In the genomic region with DNA sequence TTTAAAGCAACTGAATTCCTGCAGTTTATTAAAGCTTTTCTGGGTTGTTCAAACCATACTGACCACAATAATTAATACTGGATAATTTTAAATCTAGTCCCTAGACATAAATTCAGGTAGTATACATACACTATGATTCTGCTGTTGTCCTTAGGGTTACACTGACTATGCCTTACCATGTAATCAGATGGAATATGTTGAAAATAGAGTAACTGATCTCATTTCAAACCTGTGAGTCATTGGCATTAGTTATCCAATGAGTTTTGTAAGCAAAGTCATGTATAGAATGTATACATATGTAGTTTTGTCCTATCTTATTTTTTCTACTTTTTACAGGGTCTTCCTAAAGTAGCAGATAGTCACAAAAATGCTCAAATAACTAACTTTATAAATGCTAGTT, we compare ENCODE assay signal across 15 cellular contexts.
"Had no signal": no experiment of that assay in that cellular context is flagged by ENCODE, and none has a peak within 500 bp of the region (broad histone marks: within the 10 kb centered on the region; RNA-seq: fewer than 3 reads in every experiment).

No MANE protein-coding gene starts in this region.

- H3K27ac ChIP-seq: ascending aorta, heart left ventricle, lower lobe of right lung, ovary, sigmoid colon, stomach, testis had no signal

- DNase-seq: activated CD4-positive, alpha-beta T cell treated with anti-CD3 and anti-CD28 coated beads, Interleukin-2, amount 10 ng/mL, durations not matched to agents 7 days and 5 days; activated CD8-positive, alpha-beta memory T cell treated with anti-CD3 and anti-CD28 coated beads for 24 hours; erythroblast; foreskin melanocyte; heart left ventricle; left cardiac atrium; lower lobe of right lung; midbrain; ovary; sigmoid colon; stimulated activated CD4-positive, alpha-beta T cell treated with anti-CD3 and anti-CD28 coated beads, Interleukin-1b, Interleukin-23, amount 100 ng/mL, for 48 hours; stomach; testis had no signal

- H3K4me1 ChIP-seq: ascending aorta, heart left ventricle, lower lobe of right lung, sigmoid colon, stomach, testis had no signal

- H3K27me3 Mint-ChIP-seq: activated CD4-positive, alpha-beta T cell treated with anti-CD3 and anti-CD28 coated beads, Interleukin-2, amount 10 ng/mL, durations not matched to agents 7 days and 5 days had no signal

- H3K36me3 ChIP-seq: ascending aorta, heart left ventricle, lower lobe of right lung, ovary, sigmoid colon, stomach had no signal

- H3K27ac Mint-ChIP-seq: activated CD4-positive, alpha-beta T cell treated with anti-CD3 and anti-CD28 coated beads, Interleukin-2, amount 10 ng/mL, durations not matched to agents 7 days and 5 days; activated T-helper 1 cell treated with anti-CD3 and anti-CD28 coated beads, Interleukin-12 subunit alpha, Interleukin-12 subunit beta, Interleukin-2, Interleukin-4 antibody, amounts not matched to agents 30 ng/mL and 10 ng/mL and 1 ng/mL, durations not matched to agents 14 hours and 24 hours and 36 hours had no signal

- H3K4me1 Mint-ChIP-seq: activated CD4-positive, alpha-beta T cell treated with anti-CD3 and anti-CD28 coated beads, Interleukin-2, amount 10 ng/mL, durations not matched to agents 7 days and 5 days had no signal

- H3K9me3 ChIP-seq: ascending aorta, lower lobe of right lung, ovary, sigmoid colon, stomach, testis had no signal

- H3K9me3 Mint-ChIP-seq: activated T-helper 1 cell treated with anti-CD3 and anti-CD28 coated beads, Interleukin-12 subunit alpha, Interleukin-12 subunit beta, Interleukin-2, Interleukin-4 antibody, amounts not matched to agents 30 ng/mL and 10 ng/mL and 1 ng/mL, durations not matched to agents 14 hours and 24 hours and 36 hours had no signal

- H3K27me3 ChIP-seq: ascending aorta, heart left ventricle, ovary, sigmoid colon, stomach, testis had no signal

- ATAC-seq: heart left ventricle, left cardiac atrium, lower lobe of right lung had no signal

- H3K4me3 Mint-ChIP-seq: activated CD4-positive, alpha-beta T cell treated with anti-CD3 and anti-CD28 coated beads, Interleukin-2, amount 10 ng/mL, durations not matched to agents 7 days and 5 days; activated T-helper 1 cell treated with anti-CD3 and anti-CD28 coated beads, Interleukin-12 subunit alpha, Interleukin-12 subunit beta, Interleukin-2, Interleukin-4 antibody, amounts not matched to agents 30 ng/mL and 10 ng/mL and 1 ng/mL, durations not matched to agents 14 hours and 24 hours and 36 hours had no signal

- H3K4me3 ChIP-seq: ascending aorta, heart left ventricle, lower lobe of right lung, ovary, sigmoid colon, stomach, testis had no signal
